Comparison of ENCODE assay signal across 8 cellular contexts in the genomic region with DNA sequence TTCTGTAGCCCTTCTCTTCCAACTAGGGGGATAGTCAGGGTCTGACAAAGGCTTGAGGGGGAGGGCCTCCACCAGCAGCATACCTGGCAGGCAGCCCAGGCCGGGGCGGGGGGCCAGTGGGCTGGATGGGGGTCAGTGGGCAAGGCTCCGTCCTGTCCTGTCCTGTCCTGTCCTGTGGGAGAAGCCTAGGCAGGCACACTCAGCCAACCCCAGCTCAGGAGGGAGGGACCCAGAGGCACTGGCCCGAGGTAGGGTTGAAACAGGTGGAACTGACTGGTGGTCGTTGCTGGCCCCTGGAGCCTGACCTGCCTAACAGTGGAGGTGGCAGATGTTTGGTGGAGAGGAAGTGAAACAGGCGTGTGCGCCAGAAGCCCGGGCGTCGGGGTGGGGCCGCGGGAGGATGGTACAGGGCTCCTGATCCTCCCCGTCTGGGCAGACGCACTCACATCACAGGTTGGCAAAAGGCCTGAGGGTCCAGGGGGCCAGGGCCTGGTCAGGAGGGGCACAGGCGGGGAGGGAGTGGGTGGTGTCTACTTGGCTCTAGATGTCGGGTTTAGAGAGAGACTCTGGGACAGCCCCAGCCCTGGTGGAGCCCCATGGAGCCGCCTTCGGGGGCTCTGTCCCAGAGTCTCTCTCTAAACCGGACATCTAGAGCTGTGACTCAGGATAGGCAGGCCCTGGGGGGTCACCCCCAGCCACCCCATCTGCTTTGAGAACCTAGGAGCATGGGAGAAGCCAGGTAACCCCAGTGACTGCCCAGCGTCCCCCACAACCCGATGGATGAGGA. TPM values are rescaled to one million over a fixed set of nuclear protein-coding genes. Genes with fewer than 3 reads are reported as not detected.
DNase-seq lines count a peak whose midpoint lies in the region; ATAC-seq lines count a peak whose summit lies in the region.

No MANE protein-coding gene starts in this region.

- POLR2A ChIA-PET in activated CD4-positive, alpha-beta T cell treated with anti-CD3 and anti-CD28 coated beads, Interleukin-2, amount 10 ng/mL, durations not matched to agents 7 days and 5 days (lab: Charles Lee): no interaction called here

- DNase-seq in activated CD8-positive, alpha-beta memory T cell treated with anti-CD3 and anti-CD28 coated beads, Interleukin-2, amount 10 ng/mL, durations not matched to agents 7 days and 5 days: peak; percentile 63
- DNase-seq in activated CD8-positive, alpha-beta memory T cell treated with anti-CD3 and anti-CD28 coated beads for 24 hours: no peak
- DNase-seq in activated CD4-positive, alpha-beta T cell treated with anti-CD3 and anti-CD28 coated beads, Interleukin-2, amount 10 ng/mL, durations not matched to agents 7 days and 5 days: peak; percentile 49
- peak; percentile 96 for DNase-seq in naive B cell
- DNase-seq in GDM1 (lab: John Stamatoyannopoulos, UW): no peak
- no peak for DNase-seq in AML-193 (lab: John Stamatoyannopoulos, UW)
- no peak for DNase-seq in HuH-7.5 (ENCODE audit: low spot score)

- peaks cover 37% of the 10 kb centered on the region for H3K4me1 Mint-ChIP-seq in activated CD8-positive, alpha-beta memory T cell treated with anti-CD3 and anti-CD28 coated beads, Interleukin-2, amount 10 ng/mL, durations not matched to agents 7 days and 5 days
- H3K4me1 Mint-ChIP-seq in activated CD4-positive, alpha-beta T cell treated with anti-CD3 and anti-CD28 coated beads, Interleukin-2, amount 10 ng/mL, durations not matched to agents 7 days and 5 days: peaks cover 52% of the 10 kb centered on the region
- H3K4me1 Mint-ChIP-seq in naive B cell: peaks cover 68 to 81% (median 76%) of the 10 kb centered on the region in 3 donors

- CTCF ChIA-PET in activated CD8-positive, alpha-beta memory T cell treated with anti-CD3 and anti-CD28 coated beads, Interleukin-2, amount 10 ng/mL, durations not matched to agents 7 days and 5 days (lab: Charles Lee): interaction anchor here (0.9 to 2.2 kb wide), 3 partner anchors 10 to 25 kb away, joined by 3 to 6 read pairs (median 3); no protein-coding TSS in a partner anchor
- CTCF ChIA-PET in activated CD4-positive, alpha-beta T cell treated with anti-CD3 and anti-CD28 coated beads, Interleukin-2, amount 10 ng/mL, durations not matched to agents 7 days and 5 days (lab: Charles Lee): interaction anchor here (1.6 kb wide), 1 partner anchor 12 kb away, joined by 4 read pairs; no protein-coding TSS in a partner anchor

- H3K4me3 Mint-ChIP-seq in activated CD8-positive, alpha-beta memory T cell treated with anti-CD3 and anti-CD28 coated beads, Interleukin-2, amount 10 ng/mL, durations not matched to agents 7 days and 5 days: peak overlapping the region; percentile 61
- H3K4me3 Mint-ChIP-seq in activated CD4-positive, alpha-beta T cell treated with anti-CD3 and anti-CD28 coated beads, Interleukin-2, amount 10 ng/mL, durations not matched to agents 7 days and 5 days: peak overlapping the region; percentile 70
- peak overlapping the region; percentile 79 to 93 (median 89) for H3K4me3 Mint-ChIP-seq in naive B cell

- ATAC-seq in activated CD8-positive, alpha-beta memory T cell treated with anti-CD3 and anti-CD28 coated beads, Interleukin-2, amount 10 ng/mL, durations not matched to agents 7 days and 5 days: peak; percentile 48
- ATAC-seq in HG03095 (IDR thresholded peaks at IDR 0.05; ENCODE audit: unreplicated experiment) (peak; percentile 51), naive B cell (ENCODE audit: low read depth in 2 of 2) (peak; percentile 87)

- no peaks in the 10 kb centered on the region for H3K36me3 Mint-ChIP-seq in activated CD8-positive, alpha-beta memory T cell treated with anti-CD3 and anti-CD28 coated beads, Interleukin-2, amount 10 ng/mL, durations not matched to agents 7 days and 5 days
- H3K36me3 Mint-ChIP-seq in activated CD4-positive, alpha-beta T cell treated with anti-CD3 and anti-CD28 coated beads, Interleukin-2, amount 10 ng/mL, durations not matched to agents 7 days and 5 days (ENCODE audit: low read depth): peaks cover 2% of the 10 kb centered on the region
- no peaks in the 10 kb centered on the region for H3K36me3 Mint-ChIP-seq in naive B cell

- H3K9me3 Mint-ChIP-seq in activated CD8-positive, alpha-beta memory T cell treated with anti-CD3 and anti-CD28 coated beads, Interleukin-2, amount 10 ng/mL, durations not matched to agents 7 days and 5 days (ENCODE audit: low read depth): no peaks in the 10 kb centered on the region
- H3K9me3 Mint-ChIP-seq in activated CD4-positive, alpha-beta T cell treated with anti-CD3 and anti-CD28 coated beads, Interleukin-2, amount 10 ng/mL, durations not matched to agents 7 days and 5 days: no peaks in the 10 kb centered on the region
- H3K9me3 Mint-ChIP-seq in naive B cell: no peaks in the 10 kb centered on the region

- no peaks in the 10 kb centered on the region for H3K27me3 Mint-ChIP-seq in activated CD8-positive, alpha-beta memory T cell treated with anti-CD3 and anti-CD28 coated beads, Interleukin-2, amount 10 ng/mL, durations not matched to agents 7 days and 5 days
- H3K27me3 Mint-ChIP-seq in activated CD4-positive, alpha-beta T cell treated with anti-CD3 and anti-CD28 coated beads, Interleukin-2, amount 10 ng/mL, durations not matched to agents 7 days and 5 days: no peaks in the 10 kb centered on the region
- H3K27me3 Mint-ChIP-seq in naive B cell: no peaks in the 10 kb centered on the region

- H3K27ac Mint-ChIP-seq in activated CD8-positive, alpha-beta memory T cell treated with anti-CD3 and anti-CD28 coated beads, Interleukin-2, amount 10 ng/mL, durations not matched to agents 7 days and 5 days: peak overlapping the region; percentile 78
- peak overlapping the region; percentile 93 for H3K27ac Mint-ChIP-seq in activated CD4-positive, alpha-beta T cell treated with anti-CD3 and anti-CD28 coated beads, Interleukin-2, amount 10 ng/mL, durations not matched to agents 7 days and 5 days
- peak overlapping the region; percentile 97 to 100 (median 100) for H3K27ac Mint-ChIP-seq in naive B cell

RNA-seq across cellular contexts. Expression of a gene that starts 32.5 kb away (rescaled TPM):
- 10 to 100 TPM; 35.4 to 44.6 TPM for total RNA-seq in activated CD8-positive, alpha-beta memory T cell treated with anti-CD3 and anti-CD28 coated beads, Interleukin-2, amount 10 ng/mL, durations not matched to agents 7 days and 5 days
- total RNA-seq in activated CD4-positive, alpha-beta T cell treated with anti-CD3 and anti-CD28 coated beads, Interleukin-2, amount 10 ng/mL, durations not matched to agents 7 days and 5 days: 10 to 100 TPM; 40.8 to 43.2 TPM
- polyA plus RNA-seq in naive B cell (ENCODE audit: low read depth in 6 of 6): 10 to 100 TPM in 1 of 6 donors, 1 to 10 TPM in 5; 4.0 to 12.5 (median 6.9) TPM

RNA-seq across cellular contexts. Expression of a gene that starts 50.3 kb away (rescaled TPM):
- under 1 TPM; 0.06 to 0.12 TPM for total RNA-seq in activated CD8-positive, alpha-beta memory T cell treated with anti-CD3 and anti-CD28 coated beads, Interleukin-2, amount 10 ng/mL, durations not matched to agents 7 days and 5 days
- under 1 TPM; 0.20 to 0.23 TPM for total RNA-seq in activated CD4-positive, alpha-beta T cell treated with anti-CD3 and anti-CD28 coated beads, Interleukin-2, amount 10 ng/mL, durations not matched to agents 7 days and 5 days
- 1 to 10 TPM in 5 of 6 donors, under 1 TPM in 1; 0.94 to 3.9 (median 2.1) TPM for polyA plus RNA-seq in naive B cell (ENCODE audit: low read depth in 6 of 6)

Comparison
In these comparisons a context has a peak if more than half of its experiments do, and no peak if none do; other contexts are left out.
1. DNase-seq: peak in activated CD8-positive, alpha-beta memory T cell treated with anti-CD3 and anti-CD28 coated beads, Interleukin-2, amount 10 ng/mL, durations not matched to agents 7 days and 5 days (single experiment), activated CD4-positive, alpha-beta T cell treated with anti-CD3 and anti-CD28 coated beads, Interleukin-2, amount 10 ng/mL, durations not matched to agents 7 days and 5 days (single experiment) and naive B cell (single experiment); none in activated CD8-positive, alpha-beta memory T cell treated with anti-CD3 and anti-CD28 coated beads for 24 hours (single experiment), GDM1 (single experiment), AML-193 (0 of 2) and HuH-7.5 (single experiment).
2. Peak in every context shown above with its lines, with median percentiles within 50 percentile points of each other: ATAC-seq, H3K27ac Mint-ChIP-seq and H3K4me3 Mint-ChIP-seq.